25 cellular contexts compared by ENCODE assay signal in the genomic region with DNA sequence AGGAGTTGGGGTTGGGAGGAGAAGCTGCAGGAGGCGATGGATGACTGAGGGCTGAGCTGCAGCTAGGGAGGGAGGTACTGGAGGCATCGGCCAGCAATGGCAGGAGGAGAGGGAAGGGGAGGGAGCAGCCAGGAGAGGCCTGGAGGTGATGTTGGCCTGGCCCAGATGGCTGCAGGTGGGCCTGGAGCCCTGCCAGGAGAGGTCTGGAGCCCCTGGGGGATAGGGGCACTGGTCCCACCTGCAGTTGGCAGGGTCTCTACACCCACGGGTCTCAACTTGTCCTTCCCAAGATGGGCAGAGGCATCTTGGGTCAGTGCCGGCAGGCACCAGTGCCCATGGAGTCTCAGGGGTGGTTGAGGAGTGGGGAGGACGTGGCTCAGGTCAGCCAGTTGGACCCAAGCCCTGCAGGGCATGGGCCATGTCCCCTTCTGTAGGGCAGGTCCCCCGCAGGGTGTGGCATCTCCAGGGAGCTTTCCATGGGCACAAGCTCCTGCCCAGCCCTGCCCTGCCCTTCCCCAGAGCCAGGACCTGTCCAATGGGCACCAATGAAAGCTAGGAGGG. TPM values are rescaled to one million over a fixed set of nuclear protein-coding genes. Genes with fewer than 3 reads are reported as not detected.
DNase-seq lines count a peak whose midpoint lies in the region; ATAC-seq and TF ChIP-seq lines count a peak whose summit lies in the region.
"Had no signal": no experiment of that assay in that cellular context is flagged by ENCODE, and none has a peak within 500 bp of the region (broad histone marks: within the 10 kb centered on the region; RNA-seq: fewer than 3 reads in every experiment).

No MANE protein-coding gene starts in this region.

- no peak for ATAC-seq in HG03135 (IDR thresholded peaks at IDR 0.05; ENCODE audit: unreplicated experiment)
- no peak for ATAC-seq in stimulated activated naive CD8-positive, alpha-beta T cell treated with anti-CD3 and anti-CD28 coated beads, Interleukin-15, amount 100 ng/mL, for 72 hours

- H3K27me3 ChIP-seq in left ventricle myocardium inferior (ENCODE audit: low read depth) (no peaks in the 10 kb centered on the region), sigmoid colon (no peaks in the 10 kb centered on the region)
- H3K27me3 ChIP-seq: breast epithelium, colonic mucosa, tibial nerve had no signal

- TF ChIP-seq CTCF in left ventricle myocardium inferior (IDR thresholded peaks at IDR 0.05; ENCODE audit: borderline replicate concordance) (no peak), sigmoid colon (IDR thresholded peaks at IDR 0.05) (no peak)

- H3K4me1 Mint-ChIP-seq in stimulated activated naive CD8-positive, alpha-beta T cell treated with anti-CD3 and anti-CD28 coated beads, Interleukin-15, amount 100 ng/mL, for 72 hours = peaks cover 12% of the 10 kb centered on the region

- H3K4me3 Mint-ChIP-seq in stimulated activated naive CD8-positive, alpha-beta T cell treated with anti-CD3 and anti-CD28 coated beads, Interleukin-15, amount 100 ng/mL, for 72 hours = no peak overlapping the region
- H3K4me3 Mint-ChIP-seq: activated CD4-positive, alpha-beta memory T cell treated with anti-CD3 and anti-CD28 coated beads, Interleukin-2, amount 10 ng/mL, durations not matched to agents 7 days and 5 days had no signal

- peaks cover 81% of the 10 kb centered on the region for H3K4me1 ChIP-seq in left ventricle myocardium inferior
- H3K4me1 ChIP-seq in sigmoid colon = peaks cover 0 to 63% (median 48%) of the 10 kb centered on the region in 4 donors

- H3K4me3 ChIP-seq in left ventricle myocardium inferior (no peak overlapping the region), sigmoid colon (no peak overlapping the region)
- H3K4me3 ChIP-seq: breast epithelium, colonic mucosa, tibial nerve had no signal

- H3K9me3 Mint-ChIP-seq in stimulated activated naive CD8-positive, alpha-beta T cell treated with anti-CD3 and anti-CD28 coated beads, Interleukin-15, amount 100 ng/mL, for 72 hours = no peaks in the 10 kb centered on the region
- H3K9me3 Mint-ChIP-seq: activated CD4-positive, alpha-beta memory T cell treated with anti-CD3 and anti-CD28 coated beads, Interleukin-2, amount 10 ng/mL, durations not matched to agents 7 days and 5 days; CD4-positive, alpha-beta memory T cell had no signal

- no peaks in the 10 kb centered on the region for H3K27me3 Mint-ChIP-seq in stimulated activated naive CD8-positive, alpha-beta T cell treated with anti-CD3 and anti-CD28 coated beads, Interleukin-15, amount 100 ng/mL, for 72 hours
- H3K27me3 Mint-ChIP-seq: activated CD4-positive, alpha-beta memory T cell treated with anti-CD3 and anti-CD28 coated beads, Interleukin-2, amount 10 ng/mL, durations not matched to agents 7 days and 5 days; CD4-positive, alpha-beta memory T cell had no signal

- H3K36me3 ChIP-seq in left ventricle myocardium inferior = no peaks in the 10 kb centered on the region
- no peaks in the 10 kb centered on the region for H3K36me3 ChIP-seq in sigmoid colon
- H3K36me3 ChIP-seq: breast epithelium, colonic mucosa, tibial nerve had no signal

- H3K27ac ChIP-seq in left ventricle myocardium inferior (replicated peaks) (peak overlapping the region; percentile 76), sigmoid colon (peak overlapping the region in 1 of 4 donors; percentile 80)
- H3K27ac ChIP-seq: breast epithelium, colonic mucosa had no signal

- WGBS in sigmoid colon, 2 donors = 67 to 87% methylated on average over 6 of the region's 6 CpGs

- DNase-seq in NCI-H2081 (lab: John Stamatoyannopoulos, UW) = peak; percentile 71 to 80
- DNase-seq in NCI-H2081 treated with DMSO at 0.1 percent for 48 hours (lab: John Stamatoyannopoulos, UW) = no peak
- DNase-seq in NCI-H69 (lab: John Stamatoyannopoulos, UW) = peak; percentile 60
- no peak for DNase-seq in left ventricle myocardium inferior
- DNase-seq in sigmoid colon = peak; percentile 63
- DNase-seq in stimulated activated naive CD8-positive, alpha-beta T cell treated with anti-CD3 and anti-CD28 coated beads, Interleukin-15, amount 100 ng/mL, for 72 hours = no peak
- no peak for DNase-seq in NCI-H82 treated with DMSO at 0.1 percent for 48 hours (lab: John Stamatoyannopoulos, UW; ENCODE audit: unreplicated experiment)
- DNase-seq: 8988T; activated CD4-positive, alpha-beta memory T cell treated with anti-CD3 and anti-CD28 coated beads, Interleukin-2, amount 10 ng/mL, durations not matched to agents 7 days and 5 days; activated CD8-positive, alpha-beta memory T cell treated with anti-CD3 and anti-CD28 coated beads, Interleukin-2, amount 50 U/mL, for 48 hours; activated naive CD4-positive, alpha-beta T cell treated with anti-CD3 and anti-CD28 coated beads, Interleukin-2, amount 50 U/mL, for 16 hours; amygdala; CD4-positive, alpha-beta memory T cell; colonic mucosa; DMS 273 treated with DMSO at 0.1 percent for 48 hours; H7; head of caudate nucleus; Kasumi-1; MV-4-11; NCI-H1436 treated with DMSO at 0.1 percent for 48 hours; NCI-H2171; small intestine had no signal

- H3K9me3 ChIP-seq in left ventricle myocardium inferior (replicated peaks) (no peaks in the 10 kb centered on the region), sigmoid colon (no peaks in the 10 kb centered on the region)
- H3K9me3 ChIP-seq: breast epithelium, colonic mucosa, tibial nerve had no signal

- no peak overlapping the region for H3K27ac Mint-ChIP-seq in stimulated activated naive CD8-positive, alpha-beta T cell treated with anti-CD3 and anti-CD28 coated beads, Interleukin-15, amount 100 ng/mL, for 72 hours
- H3K27ac Mint-ChIP-seq: activated CD4-positive, alpha-beta memory T cell treated with anti-CD3 and anti-CD28 coated beads, Interleukin-2, amount 10 ng/mL, durations not matched to agents 7 days and 5 days had no signal

- intact Hi-C loops in left ventricle myocardium inferior (cut with micrococcal nuclease) = no loop called here
- intact Hi-C loops in sigmoid colon (cut with DNase I) = loop anchor here (5.0 to 10.0 kb wide), 3 partner anchors 100 to 493 kb away; a partner anchor contains a TSS

- TF ChIP-seq EP300 in sigmoid colon (IDR thresholded peaks at IDR 0.05) = no peak

- no peak for TF ChIP-seq POLR2A in sigmoid colon (IDR thresholded peaks at IDR 0.05)

RNA-seq across cellular contexts. Expression of a gene that starts 2.7 kb away (rescaled TPM):
- total RNA-seq in left ventricle myocardium inferior = 40.4 TPM
- total RNA-seq in sigmoid colon = 10 to 100 TPM; 36.4 to 62.0 (median 38.7) TPM
- polyA plus RNA-seq in sigmoid colon = 10 to 100 TPM; 25.0 to 32.8 (median 27.6) TPM

RNA-seq across cellular contexts. Expression of a gene that starts 22.6 kb away (rescaled TPM):
- total RNA-seq in left ventricle myocardium inferior (6.4 TPM), sigmoid colon (10 to 100 TPM; 12.1 to 18.5 (median 16.4) TPM)
- polyA plus RNA-seq in sigmoid colon = 1 to 10 TPM; 3.2 to 7.7 (median 6.0) TPM

RNA-seq across cellular contexts. Expression of a gene that starts 22.6 kb away (rescaled TPM):
- 2.2 TPM for total RNA-seq in left ventricle myocardium inferior
- total RNA-seq in sigmoid colon = 1 to 10 TPM; 1.8 to 9.4 (median 2.6) TPM
- polyA plus RNA-seq in sigmoid colon = 1 to 10 TPM in 1 of 3 donors, under 1 TPM in 1, not detected in 1; 0.60 to 1.1 TPM

Comparison
In these comparisons a context has a peak if more than half of its experiments do, and no peak if none do; other contexts are left out.
1. DNase-seq: peak in NCI-H2081 (2 of 2), NCI-H69 (single experiment) and sigmoid colon (single experiment); none in NCI-H2081 treated with DMSO at 0.1 percent for 48 hours (single experiment), left ventricle myocardium inferior (single experiment), stimulated activated naive CD8-positive, alpha-beta T cell treated with anti-CD3 and anti-CD28 coated beads, Interleukin-15, amount 100 ng/mL, for 72 hours (0 of 2) and NCI-H82 treated with DMSO at 0.1 percent for 48 hours (single experiment).